ENCODE assay signal across 2 cellular contexts in the genomic region with DNA sequence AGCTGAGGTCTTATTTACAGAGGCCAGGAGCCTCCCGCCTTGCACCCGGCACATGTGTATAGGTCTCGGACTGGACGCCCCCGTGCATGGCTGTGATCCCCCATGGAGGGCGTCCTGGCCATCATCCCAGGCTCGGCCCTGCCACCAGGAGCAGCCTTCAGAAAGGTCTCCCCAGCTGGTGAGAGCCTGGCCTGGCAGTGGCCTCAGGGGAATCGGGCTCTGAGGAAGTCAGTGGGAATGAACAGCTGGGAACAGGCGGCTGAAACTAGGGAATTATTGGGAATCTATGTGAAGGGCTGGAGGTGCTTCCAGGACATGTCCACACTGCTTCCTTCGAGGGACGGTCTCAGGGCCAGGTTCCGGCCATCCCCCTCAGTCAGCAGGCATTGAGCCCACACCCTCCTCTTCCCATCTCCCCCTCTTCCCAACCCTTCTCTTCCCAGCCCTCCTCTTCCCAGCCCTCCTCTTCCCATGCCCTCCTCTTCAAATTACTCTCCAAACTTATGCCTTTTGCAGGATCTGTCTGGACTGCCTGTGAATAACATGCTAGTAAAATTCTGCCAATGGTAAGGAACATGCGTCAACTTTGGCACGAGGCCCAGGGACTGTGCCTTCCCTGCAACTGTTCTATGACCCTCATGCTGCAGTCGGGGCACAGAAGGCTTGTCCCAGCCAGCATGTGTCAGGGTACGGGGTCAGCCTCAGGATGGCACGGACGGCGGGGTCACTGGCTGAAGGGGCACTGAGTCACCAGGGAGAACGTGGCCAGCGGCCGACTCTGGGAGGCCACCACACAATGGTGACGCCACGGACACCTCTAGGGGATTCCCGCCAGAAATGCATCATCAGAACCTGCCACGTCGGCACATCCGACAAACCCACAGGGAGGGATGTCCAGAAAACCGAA.
TF ChIP-seq lines count a peak whose summit lies in the region.

No MANE protein-coding gene starts in this region.

TF ChIP-seq in liver, 16 proteins besides CTCF, POLR2A, EP300 and RAD21 (continued from another document):
- TF ChIP-seq, protein P1, sequence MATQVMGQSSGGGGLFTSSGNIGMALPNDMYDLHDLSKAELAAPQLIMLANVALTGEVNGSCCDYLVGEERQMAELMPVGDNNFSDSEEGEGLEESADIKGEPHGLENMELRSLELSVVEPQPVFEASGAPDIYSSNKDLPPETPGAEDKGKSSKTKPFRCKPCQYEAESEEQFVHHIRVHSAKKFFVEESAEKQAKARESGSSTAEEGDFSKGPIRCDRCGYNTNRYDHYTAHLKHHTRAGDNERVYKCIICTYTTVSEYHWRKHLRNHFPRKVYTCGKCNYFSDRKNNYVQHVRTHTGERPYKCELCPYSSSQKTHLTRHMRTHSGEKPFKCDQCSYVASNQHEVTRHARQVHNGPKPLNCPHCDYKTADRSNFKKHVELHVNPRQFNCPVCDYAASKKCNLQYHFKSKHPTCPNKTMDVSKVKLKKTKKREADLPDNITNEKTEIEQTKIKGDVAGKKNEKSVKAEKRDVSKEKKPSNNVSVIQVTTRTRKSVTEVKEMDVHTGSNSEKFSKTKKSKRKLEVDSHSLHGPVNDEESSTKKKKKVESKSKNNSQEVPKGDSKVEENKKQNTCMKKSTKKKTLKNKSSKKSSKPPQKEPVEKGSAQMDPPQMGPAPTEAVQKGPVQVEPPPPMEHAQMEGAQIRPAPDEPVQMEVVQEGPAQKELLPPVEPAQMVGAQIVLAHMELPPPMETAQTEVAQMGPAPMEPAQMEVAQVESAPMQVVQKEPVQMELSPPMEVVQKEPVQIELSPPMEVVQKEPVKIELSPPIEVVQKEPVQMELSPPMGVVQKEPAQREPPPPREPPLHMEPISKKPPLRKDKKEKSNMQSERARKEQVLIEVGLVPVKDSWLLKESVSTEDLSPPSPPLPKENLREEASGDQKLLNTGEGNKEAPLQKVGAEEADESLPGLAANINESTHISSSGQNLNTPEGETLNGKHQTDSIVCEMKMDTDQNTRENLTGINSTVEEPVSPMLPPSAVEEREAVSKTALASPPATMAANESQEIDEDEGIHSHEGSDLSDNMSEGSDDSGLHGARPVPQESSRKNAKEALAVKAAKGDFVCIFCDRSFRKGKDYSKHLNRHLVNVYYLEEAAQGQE (IDR thresholded peaks at IDR 0.05): no peak

TF ChIP-seq in HepG2, 621 proteins besides CTCF, POLR2A, EP300 and RAD21 (continued from another document):
- TF ChIP-seq ZKSCAN8 (CRISPR knock-in tag; IDR thresholded peaks at IDR 0.05; ENCODE audit: borderline replicate concordance) (no peak), PAWR (CRISPR knock-in tag; IDR thresholded peaks at IDR 0.05; ENCODE audit: borderline replicate concordance) (no peak), ZNF775 (CRISPR knock-in tag; IDR thresholded peaks at IDR 0.05; ENCODE audit: borderline replicate concordance) (no peak), DPF2 (CRISPR knock-in tag; IDR thresholded peaks at IDR 0.05; ENCODE audit: borderline replicate concordance, low read depth) (no peak), KLF9 (CRISPR knock-in tag; IDR thresholded peaks at IDR 0.05; ENCODE audit: low read depth) (no peak), MLLT10 (CRISPR knock-in tag; IDR thresholded peaks at IDR 0.05) (no peak)
- TF ChIP-seq, protein P2, sequence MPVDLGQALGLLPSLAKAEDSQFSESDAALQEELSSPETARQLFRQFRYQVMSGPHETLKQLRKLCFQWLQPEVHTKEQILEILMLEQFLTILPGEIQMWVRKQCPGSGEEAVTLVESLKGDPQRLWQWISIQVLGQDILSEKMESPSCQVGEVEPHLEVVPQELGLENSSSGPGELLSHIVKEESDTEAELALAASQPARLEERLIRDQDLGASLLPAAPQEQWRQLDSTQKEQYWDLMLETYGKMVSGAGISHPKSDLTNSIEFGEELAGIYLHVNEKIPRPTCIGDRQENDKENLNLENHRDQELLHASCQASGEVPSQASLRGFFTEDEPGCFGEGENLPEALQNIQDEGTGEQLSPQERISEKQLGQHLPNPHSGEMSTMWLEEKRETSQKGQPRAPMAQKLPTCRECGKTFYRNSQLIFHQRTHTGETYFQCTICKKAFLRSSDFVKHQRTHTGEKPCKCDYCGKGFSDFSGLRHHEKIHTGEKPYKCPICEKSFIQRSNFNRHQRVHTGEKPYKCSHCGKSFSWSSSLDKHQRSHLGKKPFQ (CRISPR knock-in tag; IDR thresholded peaks at IDR 0.05; ENCODE audit: insufficient replicate concordance): no peak
